ENCODE assay signal across 24 cellular contexts in the genomic region with DNA sequence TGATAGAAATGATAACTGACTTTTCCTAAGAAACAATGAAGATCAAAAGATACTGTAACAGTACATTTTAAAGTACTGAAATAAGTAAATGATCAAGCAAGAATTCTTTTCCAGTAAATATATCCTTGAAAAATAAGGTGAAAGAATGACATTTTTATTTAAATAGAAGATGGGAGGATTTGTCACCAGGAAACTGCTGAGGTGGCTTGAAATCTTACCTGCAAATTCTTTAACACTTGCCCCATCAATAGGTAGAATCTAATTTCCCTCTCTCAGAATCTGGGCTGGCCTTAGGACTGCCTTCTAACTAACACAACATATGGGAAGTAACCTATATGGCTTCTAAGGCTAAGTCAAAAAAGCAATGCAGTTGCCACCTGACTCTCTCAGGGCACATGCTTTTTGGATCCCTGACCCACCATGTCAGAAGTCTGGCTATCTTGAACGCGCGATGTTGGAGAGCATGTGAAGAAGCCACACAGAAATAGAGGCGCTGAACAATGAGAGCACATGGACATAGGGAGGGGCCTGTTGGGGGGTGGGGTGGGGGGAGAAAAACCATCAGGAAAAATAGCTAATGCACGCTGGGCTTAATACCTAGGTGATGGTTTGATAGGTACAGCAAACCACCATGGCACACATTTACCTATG. TPM values are rescaled to one million over a fixed set of nuclear protein-coding genes. Genes with fewer than 3 reads are reported as not detected.
DNase-seq lines count a peak whose midpoint lies in the region; ATAC-seq and TF ChIP-seq lines count a peak whose summit lies in the region.
"Had no signal": no experiment of that assay in that cellular context is flagged by ENCODE, and none has a peak within 500 bp of the region (broad histone marks: within the 10 kb centered on the region; RNA-seq: fewer than 3 reads in every experiment).

No MANE protein-coding gene starts in this region.

- no peak overlapping the region for H4K91ac ChIP-seq in H9 (ENCODE audit: insufficient read length, low read depth, low read length)

- no peaks in the 10 kb centered on the region for H3K23me2 ChIP-seq in H9 (ENCODE audit: insufficient read length, low read depth, low read length, poor library complexity, severe bottlenecking)

- H3T11ph ChIP-seq in H9 (ENCODE audit: low read length), result no peak overlapping the region

- H2BK5ac ChIP-seq in H9 (ENCODE audit: insufficient read length, low read length), result no peak overlapping the region

- no peak for ATAC-seq in HG03442 (IDR thresholded peaks at IDR 0.05; ENCODE audit: unreplicated experiment)
- ATAC-seq: GM12878 had no signal

- no peak overlapping the region for H3K4ac ChIP-seq in H9 (ENCODE audit: low read depth, low read length)

- H3K4me3 ChIP-seq in esophagus muscularis mucosa (no peak overlapping the region), right atrium auricular region (no peak overlapping the region)
- H3K4me3 ChIP-seq: BLaER1, GM12878, SJCRH30 had no signal

- no peak overlapping the region for H2BK20ac ChIP-seq in H9 (ENCODE audit: low read depth, low read length, poor library complexity, severe bottlenecking)

- peaks cover 4 to 6% of the 10 kb centered on the region in 2 experiments; a peak in 3 of 4 replicates for H3K4me1 Mint-ChIP-seq in H9

- H3K23ac ChIP-seq in H9 (ENCODE audit: insufficient read length, low read depth, low read length), result no peak overlapping the region

- H3K27me3 ChIP-seq in H9 (ENCODE audit: insufficient read depth, low read length), result no peaks in the 10 kb centered on the region
- no peaks in the 10 kb centered on the region for H3K27me3 ChIP-seq in esophagus muscularis mucosa
- H3K27me3 ChIP-seq in right atrium auricular region, result no peaks in the 10 kb centered on the region
- H3K27me3 ChIP-seq: BLaER1, SJCRH30 had no signal

- H4K5ac ChIP-seq in H9 (ENCODE audit: insufficient read length, low read depth, low read length), result no peak overlapping the region

- no peak for TF ChIP-seq CTCF in H9 (conservative IDR thresholded peaks at IDR 0.05)
- no peak for TF ChIP-seq CTCF in esophagus muscularis mucosa (IDR thresholded peaks at IDR 0.05)
- TF ChIP-seq CTCF in right atrium auricular region (IDR thresholded peaks at IDR 0.05), result no peak

- H3K9me3 ChIP-seq in H9 (ENCODE audit: control insufficient read depth, low read depth, low read length) (no peaks in the 10 kb centered on the region), esophagus muscularis mucosa (peaks cover 0 to 10% (median 5%) of the 10 kb centered on the region in 4 donors), right atrium auricular region (peaks cover 0 to 14% of the 10 kb centered on the region in 2 donors)
- H3K9me3 ChIP-seq: BLaER1, SJCRH30 had no signal

- intact Hi-C loops in esophagus muscularis mucosa (cut with DNase I), result no loop called here

- no peak overlapping the region for H2BK15ac ChIP-seq in H9 (ENCODE audit: low read depth, low read length)

- no peaks in the 10 kb centered on the region for H4K20me1 ChIP-seq in H9 (ENCODE audit: control insufficient read depth, insufficient read depth, insufficient read length)
- H4K20me1 ChIP-seq: BLaER1 had no signal

- DNase-seq in H9 (peak; percentile 9), NCI-H524 treated with DMSO at 0.1 percent for 48 hours (lab: John Stamatoyannopoulos, UW) (peak; percentile 32), esophagus muscularis mucosa (ENCODE audit: extremely low spot score) (no peak), right atrium auricular region (ENCODE audit: low spot score) (no peak), NCI-H187 (lab: John Stamatoyannopoulos, UW) (no peak), NCI-H2227 treated with DMSO at 0.1 percent for 48 hours (lab: John Stamatoyannopoulos, UW) (no peak), NCI-H2171 (lab: John Stamatoyannopoulos, UW) (no peak)
- DNase-seq: ACHN; CD4-positive, alpha-beta T cell; COR-L47; DND-41; NCI-H1092 treated with DMSO at 0.1 percent for 48 hours; NCI-H146; NCI-H2029 treated with DMSO at 0.1 percent for 48 hours; NCI-H446 treated with DMSO at 0.1 percent for 48 hours; NCI-H69; NK-92 treated with Interleukin-12 subunit alpha and Interleukin-12 subunit beta, amount 100 ng/mL, for 24 hours; SJCRH30 had no signal

- no peak overlapping the region for H3K27ac ChIP-seq in H9 (ENCODE audit: insufficient read length, low read depth, low read length)
- peak overlapping the region in 3 of 4 donors; percentile 17 to 44 (median 28) for H3K27ac ChIP-seq in esophagus muscularis mucosa (replicated peaks in 1 of 4)
- H3K27ac ChIP-seq in right atrium auricular region, result peak overlapping the region; percentile 80 to 93
- H3K27ac ChIP-seq: BLaER1, HL-60, KMS-11, RWPE1, SJCRH30 had no signal

- H4K8ac ChIP-seq in H9 (replicated peaks; ENCODE audit: insufficient read length, low read depth, low read length), result no peak overlapping the region

- no peak overlapping the region for H3K14ac ChIP-seq in H9 (ENCODE audit: insufficient read depth, low read length)

- H3K56ac ChIP-seq in H9 (ENCODE audit: insufficient read length, low read depth, low read length), result no peak overlapping the region

- no peaks in the 10 kb centered on the region for H3K27me3 Mint-ChIP-seq in H9 (ENCODE audit: low read depth)
- H3K27me3 Mint-ChIP-seq: CD4-positive, alpha-beta T cell had no signal

- H3K4me1 ChIP-seq in H9 (ENCODE audit: insufficient read depth, low read length) (no peaks in the 10 kb centered on the region), esophagus muscularis mucosa (peaks cover 0 to 20% (median 11%) of the 10 kb centered on the region in 4 donors), right atrium auricular region (peaks cover 0 to 4% of the 10 kb centered on the region in 2 donors)
- H3K4me1 ChIP-seq: BLaER1, SJCRH30 had no signal

- no peak overlapping the region for H3K18ac ChIP-seq in H9 (ENCODE audit: insufficient read length, low read depth, low read length)

- no peak overlapping the region for H3K27ac Mint-ChIP-seq in H9
- H3K27ac Mint-ChIP-seq: CD4-positive, alpha-beta T cell had no signal

- no peak overlapping the region for H3K9ac ChIP-seq in H9 (ENCODE audit: extremely low read depth, insufficient read length, low read length)
- H3K9ac ChIP-seq: BLaER1, KMS-11 had no signal

- H3K79me2 ChIP-seq in H9 (ENCODE audit: insufficient read depth, low read length), result no peaks in the 10 kb centered on the region

- H3K4me2 ChIP-seq in H9 (ENCODE audit: insufficient read depth, insufficient read length, low read length), result no peak overlapping the region
- H3K4me2 ChIP-seq: BLaER1, KMS-11 had no signal

- no peaks in the 10 kb centered on the region for H3K79me1 ChIP-seq in H9 (ENCODE audit: insufficient read depth, low read depth, low read length, poor library complexity, severe bottlenecking)

- no peak overlapping the region for H2AFZ ChIP-seq in H9 (ENCODE audit: low read length)

- no peak for TF ChIP-seq EP300 in esophagus muscularis mucosa (IDR thresholded peaks at IDR 0.05)

- no peak overlapping the region for H2BK120ac ChIP-seq in H9 (ENCODE audit: low read depth, low read length, poor library complexity, severe bottlenecking)

- no peak for TF ChIP-seq POLR2A in esophagus muscularis mucosa (IDR thresholded peaks at IDR 0.05; ENCODE audit: low read depth)

- no CpG with 5 or more reads among the region's 5 CpGs for WGBS in H9 (ENCODE audit: extremely low coverage, insufficient read length, low lambda C conversion rate)
- 98% methylated on average over 5 of the region's 5 CpGs for WGBS in esophagus muscularis mucosa

- H2BK12ac ChIP-seq in H9 (ENCODE audit: insufficient read length, low read depth, low read length), result no peak overlapping the region

- peaks cover 0 to 7% (median 3%) of the 10 kb centered on the region in 3 experiments; a peak in 4 of 7 replicates for H3K36me3 Mint-ChIP-seq in H9 (ENCODE audit: insufficient read depth in 1 of 3, low read depth in 3 of 3)

- peaks cover 6 to 7% of the 10 kb centered on the region in 2 experiments; a peak in 4 of 5 replicates for H3K9me3 Mint-ChIP-seq in H9
- H3K9me3 Mint-ChIP-seq: CD4-positive, alpha-beta T cell had no signal

- no peak overlapping the region for H3K4me3 Mint-ChIP-seq in H9
- H3K4me3 Mint-ChIP-seq: CD4-positive, alpha-beta T cell had no signal

- no peak overlapping the region for H2AK5ac ChIP-seq in H9 (ENCODE audit: insufficient read length, low read length)

- H3K36me3 ChIP-seq in esophagus muscularis mucosa, result no peaks in the 10 kb centered on the region
- no peaks in the 10 kb centered on the region for H3K36me3 ChIP-seq in right atrium auricular region
- H3K36me3 ChIP-seq: BLaER1, SJCRH30 had no signal

RNA-seq across cellular contexts. Expression of a gene that starts 11.5 kb away (rescaled TPM):
- total RNA-seq in H9 (2021) (2.2 and 3.2 TPM in 2 replicates), esophagus muscularis mucosa (1 to 10 TPM in 3 of 4 donors, under 1 TPM in 1; 0.33 to 2.5 (median 1.8) TPM), right atrium auricular region (not detected)

RNA-seq across cellular contexts. Expression of a gene that starts 41.5 kb away (rescaled TPM):
- 0.13 and 0.35 TPM in 2 replicates for total RNA-seq in H9 (2021)
- 10 to 100 TPM; 11.8 to 23.5 (median 15.8) TPM for total RNA-seq in esophagus muscularis mucosa
- 10 to 100 TPM; 70.0 to 78.0 TPM for total RNA-seq in right atrium auricular region
- total RNA-seq: SJCRH30 had no signal

Comparison
In these comparisons a context has a peak if more than half of its experiments do, and no peak if none do; other contexts are left out.
1. DNase-seq: peak in H9 (single experiment) and NCI-H524 treated with DMSO at 0.1 percent for 48 hours (single experiment); none in esophagus muscularis mucosa (single experiment), right atrium auricular region (single experiment), NCI-H187 (0 of 2), NCI-H2227 treated with DMSO at 0.1 percent for 48 hours (single experiment) and NCI-H2171 (single experiment).